Comparison of ENCODE assay signal across 15 cellular contexts in genomic region chr5:177249761-177250537, GRCh38.
"Had no signal": no experiment of that assay in that cellular context is flagged by ENCODE, and none has a peak within 500 bp of the region (broad histone marks: within the 10 kb centered on the region; RNA-seq: fewer than 3 reads in every experiment).

No MANE protein-coding gene starts in this region.

- H3K36me3 Mint-ChIP-seq: activated naive CD4-positive, alpha-beta T cell treated with anti-CD3 and anti-CD28 coated beads, Interleukin-2, amount 50 U/mL, for 72 hours had no signal

- H3K9me3 Mint-ChIP-seq: activated naive CD4-positive, alpha-beta T cell treated with anti-CD3 and anti-CD28 coated beads, Interleukin-2, amount 50 U/mL, for 72 hours; nephron progenitor cell had no signal

- DNase-seq: activated CD4-positive, CD25-positive, alpha-beta regulatory T cell treated with anti-CD3 and anti-CD28 coated beads, Interleukin-2, amount 50 U/mL, for 72 hours; activated effector memory CD4-positive, alpha-beta T cell treated with anti-CD3 and anti-CD28 coated beads, Interleukin-2, amount 50 U/mL, for 16 hours; amygdala; body of pancreas; central memory CD4-positive, alpha-beta T cell; colonic mucosa; mesendoderm; nephron progenitor cell; sigmoid colon; stimulated activated CD4-positive, alpha-beta T cell treated with anti-CD3 and anti-CD28 coated beads, Interleukin-1b, Interleukin-23, amount 100 ng/mL, for 48 hours; tibial artery; uterus had no signal

- H3K27ac Mint-ChIP-seq: activated naive CD4-positive, alpha-beta T cell treated with anti-CD3 and anti-CD28 coated beads, Interleukin-2, amount 50 U/mL, for 72 hours had no signal

- H3K27ac ChIP-seq: body of pancreas, colonic mucosa, hepatocyte, sigmoid colon, tibial artery, uterus had no signal

- H3K4me3 Mint-ChIP-seq: nephron progenitor cell had no signal

- ATAC-seq: activated naive CD4-positive, alpha-beta T cell treated with anti-CD3 and anti-CD28 coated beads, Interleukin-2, amount 50 U/mL, for 72 hours; body of pancreas; esophagus mucosa had no signal

- H3K4me1 Mint-ChIP-seq: nephron progenitor cell had no signal
